In genomic region chrX:52979993-52980392, GRCh38 we compare ENCODE assay signal across 1 cellular context.
TF ChIP-seq lines count a peak whose summit lies in the region.

No MANE protein-coding gene starts in this region.

TF ChIP-seq in HepG2, 621 proteins besides CTCF, POLR2A, EP300 and RAD21 (continued from another document):
- TF ChIP-seq ARID5B (CRISPR knock-in tag; IDR thresholded peaks at IDR 0.05) (peak; percentile 30; the same call in 1 of the 2 replicates), RORA (CRISPR knock-in tag; IDR thresholded peaks at IDR 0.05) (no peak), SRSF1 (optimal IDR thresholded peaks at IDR 0.05; ENCODE audit: low read depth, low read length) (no peak), FOXP4 (CRISPR knock-in tag; IDR thresholded peaks at IDR 0.05) (0 out of 2 replicates have a peak, but pooled peaks have one; percentile 11), CEBPG (CRISPR knock-in tag; IDR thresholded peaks at IDR 0.05) (peak; percentile 55; the same call in 1 of the 2 replicates)
